27 cellular contexts compared by ENCODE assay signal in genomic region chr1:49523764-49524163, GRCh38.
"Had no signal": no experiment of that assay in that cellular context is flagged by ENCODE, and none has a peak within 500 bp of the region (broad histone marks: within the 10 kb centered on the region; RNA-seq: fewer than 3 reads in every experiment).

No MANE protein-coding gene starts in this region.

- H3K27ac ChIP-seq: stomach, suprapubic skin, testis, thoracic aorta, thyroid gland, tibial artery, tibial nerve, transverse colon, upper lobe of left lung, upper lobe of right lung, uterus, vagina had no signal

- FAIRE-seq: urothelium cell line had no signal

- H3K27me3 ChIP-seq: stomach, suprapubic skin, testis, thyroid gland, tibial artery, tibial nerve, transverse colon, upper lobe of left lung, upper lobe of right lung, uterus, vagina had no signal

- DNase-seq: stimulated activated CD4-positive, alpha-beta T cell treated with anti-CD3 and anti-CD28 coated beads, Interleukin-2, amount 100 ng/mL, for 48 hours; stimulated activated CD4-positive, alpha-beta T cell treated with anti-CD3 and anti-CD28 coated beads, Interleukin-4, amount 100 ng/mL, for 1 hour; stimulated activated CD4-positive, alpha-beta T cell treated with anti-CD3 and anti-CD28 coated beads, Interleukin-4, amount 100 ng/mL, for 24 hours; stimulated activated CD4-positive, alpha-beta T cell treated with anti-CD3 and anti-CD28 coated beads, Interleukin-4, amount 100 ng/mL, for 4 hours; stimulated activated CD8-positive, alpha-beta memory T cell treated with anti-CD3 and anti-CD28 coated beads, Interleukin-4, amount 100 ng/mL, for 48 hours; stimulated activated naive B cell treated with anti-CD40 and anti-IgM and Interleukin-4, amounts not matched to agents 10 μg/mL and 1 μg/mL and 100 μg/mL, for 72 hours; stimulated activated naive CD4-positive, alpha-beta T cell; stimulated activated naive CD4-positive, alpha-beta T cell treated with Interleukin-2 at 50 U/mL for 16 hours; stimulated activated naive CD8-positive, alpha-beta T cell treated with anti-CD3 and anti-CD28 coated beads, Interleukin-15, amount 100 ng/mL, for 72 hours; stimulated activated naive CD8-positive, alpha-beta T cell treated with anti-CD3 and anti-CD28 coated beads, Interleukin-15, Interleukin-2, amounts not matched to agents 100 U/mL and 50 U/mL, for 24 hours; stomach; substantia nigra; testis; thyroid gland; tibial artery; transverse colon; trophoblast cell; upper lobe of left lung; upper lobe of right lung; uterus had no signal

- H3K4me1 ChIP-seq: stomach, suprapubic skin, testis, thyroid gland, tibial artery, tibial nerve, transverse colon, upper lobe of left lung, upper lobe of right lung, uterus, vagina had no signal

- H3K36me3 ChIP-seq: stomach, suprapubic skin, thoracic aorta, thyroid gland, tibial artery, tibial nerve, transverse colon, upper lobe of left lung, upper lobe of right lung, uterus, vagina had no signal

- H3K9me3 ChIP-seq: stomach, suprapubic skin, testis, thoracic aorta, thyroid gland, tibial artery, tibial nerve, transverse colon, upper lobe of left lung, upper lobe of right lung, uterus, vagina had no signal

- H3K4me3 ChIP-seq: stomach, suprapubic skin, testis, thoracic aorta, thyroid gland, tibial artery, tibial nerve, transverse colon, upper lobe of left lung, upper lobe of right lung, uterus, vagina had no signal

- ATAC-seq: stimulated activated effector memory CD8-positive, alpha-beta T cell treated with anti-CD3 and anti-CD28 coated beads, Interleukin-12 subunit alpha, Interleukin-12 subunit beta, amount 100 ng/mL, for 72 hours; stimulated activated memory B cell treated with anti-CD40 and anti-IgM and Interleukin-4, amounts not matched to agents 10 μg/mL and 1 μg/mL and 100 μg/mL, for 72 hours; stimulated activated naive B cell treated with anti-CD40 and anti-IgM and Interleukin-4, amounts not matched to agents 10 μg/mL and 1 μg/mL and 100 μg/mL, for 72 hours; stimulated activated naive CD8-positive, alpha-beta T cell treated with anti-CD3 and anti-CD28 coated beads, Interleukin-15, amount 100 ng/mL, for 72 hours; stimulated activated naive CD8-positive, alpha-beta T cell treated with anti-CD3 and anti-CD28 coated beads, Interleukin-15, Interleukin-2, amounts not matched to agents 100 U/mL and 50 U/mL, for 24 hours; upper lobe of right lung had no signal
